Comparison of ENCODE assay signal across 16 cellular contexts in genomic region chr13:71460179-71460578, GRCh38.
DNase-seq lines count a peak whose midpoint lies in the region; ATAC-seq and TF ChIP-seq lines count a peak whose summit lies in the region.
"Had no signal": no experiment of that assay in that cellular context is flagged by ENCODE, and none has a peak within 500 bp of the region (broad histone marks: within the 10 kb centered on the region; RNA-seq: fewer than 3 reads in every experiment).

No MANE protein-coding gene starts in this region.

- H3K27ac ChIP-seq in mammary epithelial cell (ENCODE audit: insufficient read depth, low read depth, low read length) (no peak overlapping the region), breast epithelium (no peak overlapping the region)
- H3K27ac ChIP-seq: right atrium auricular region, upper lobe of right lung had no signal

- DNase-seq in mammary epithelial cell: peak; percentile 2
- no peak for DNase-seq in breast epithelium (ENCODE audit: low spot score in 2 of 2)
- DNase-seq in choroid plexus epithelial cell (ENCODE audit: low read depth): peak; percentile 26
- no peak for DNase-seq in stimulated activated CD4-positive, alpha-beta T cell treated with anti-CD3 and anti-CD28 coated beads, Interleukin-15, amount 100 ng/mL, for 24 hours
- no peak for DNase-seq in activated CD8-positive, alpha-beta memory T cell treated with anti-CD3 and anti-CD28 coated beads, Interleukin-2, amount 50 U/mL, for 4 hours
- no peak for DNase-seq in sciatic nerve (ENCODE audit: low spot score)
- DNase-seq in NCI-H446 (lab: John Stamatoyannopoulos, UW): no peak
- DNase-seq: effector CD8-positive, alpha-beta T cell; NCI-H1694 treated with DMSO at 0.1 percent for 48 hours; SHP77 treated with DMSO at 0.1 percent for 48 hours; stimulated activated naive CD8-positive, alpha-beta T cell treated with anti-CD3 and anti-CD28 coated beads, Interleukin-15, amount 100 ng/mL, for 72 hours; T-helper 17 cell; upper lobe of right lung had no signal

- H3K4me3 ChIP-seq in mammary epithelial cell (replicated peaks in 1 of 3; ENCODE audit: insufficient read depth in 1 of 3, low read depth in 2 of 3, low read length in 3 of 3) (no peak overlapping the region), breast epithelium (no peak overlapping the region), choroid plexus epithelial cell (ENCODE audit: low read depth, low read length) (no peak overlapping the region)
- H3K4me3 ChIP-seq: right atrium auricular region, upper lobe of right lung had no signal

- H3K9me3 ChIP-seq in mammary epithelial cell (replicated peaks; ENCODE audit: insufficient read depth, low read length) (no peaks in the 10 kb centered on the region), breast epithelium (no peaks in the 10 kb centered on the region)
- H3K9me3 ChIP-seq: right atrium auricular region, upper lobe of right lung had no signal

- CTCF ChIA-PET in mammary epithelial cell (lab: Charles Lee; ENCODE audit: low non-redundant PET): no interaction called here

- H3K4me2 ChIP-seq in mammary epithelial cell (ENCODE audit: insufficient read depth, low read depth, low read length): no peak overlapping the region

- BruUV-seq in mammary epithelial cell (replicated peaks; lab: Mats Ljungman, UMichigan): no TSS peak

- H3K4me1 ChIP-seq in mammary epithelial cell (ENCODE audit: insufficient read depth, low read length): no peaks in the 10 kb centered on the region
- H3K4me1 ChIP-seq in breast epithelium: no peaks in the 10 kb centered on the region
- H3K4me1 ChIP-seq: right atrium auricular region, upper lobe of right lung had no signal

- TF ChIP-seq CTCF in mammary epithelial cell (conservative IDR thresholded peaks at IDR 0.05 in 1 of 2, IDR thresholded peaks at IDR 0.05 in 1 of 2; ENCODE audit: extremely low read depth in 1 of 2, insufficient read depth in 1 of 2, low read depth in 1 of 2, low read length in 2 of 2) (no peak), breast epithelium (IDR thresholded peaks at IDR 0.05) (no peak), choroid plexus epithelial cell (conservative IDR thresholded peaks at IDR 0.05; ENCODE audit: low read depth, low read length) (no peak)

- no peaks in the 10 kb centered on the region for H3K79me2 ChIP-seq in mammary epithelial cell (ENCODE audit: insufficient read depth, low read length)

- dilution Hi-C loops in mammary epithelial cell (cut with HindIII; ENCODE audit: low sequenced_read_pairs): no loop called here

- TF ChIP-seq POLR2A in breast epithelium (IDR thresholded peaks at IDR 0.05): no peak

- intact Hi-C loops in mammary epithelial cell (cut with micrococcal nuclease): no loop called here
- intact Hi-C loops in breast epithelium (cut with DNase I; ENCODE audit: low total_unique reads): no loop called here
- intact Hi-C loops in sciatic nerve (cut with DNase I): no loop called here

- H3K27me3 ChIP-seq in mammary epithelial cell (ENCODE audit: insufficient read depth, low read length) (peaks cover 1% of the 10 kb centered on the region), breast epithelium (no peaks in the 10 kb centered on the region)
- H3K27me3 ChIP-seq: right atrium auricular region, upper lobe of right lung had no signal

- no peak overlapping the region for H2AFZ ChIP-seq in mammary epithelial cell (ENCODE audit: low read depth, low read length)

- H4K20me1 ChIP-seq in mammary epithelial cell (ENCODE audit: insufficient read depth, low read length): no peaks in the 10 kb centered on the region

- ATAC-seq in HG03457 (IDR thresholded peaks at IDR 0.05; ENCODE audit: unreplicated experiment): peak; percentile 57
- ATAC-seq in sciatic nerve: no peak
- ATAC-seq: activated T-helper 17 cell treated with anti-CD3 and anti-CD28 coated beads, Interleukin-2, amount 50 U/mL, for 72 hours; stimulated activated naive CD8-positive, alpha-beta T cell treated with anti-CD3 and anti-CD28 coated beads, Interleukin-15, amount 100 ng/mL, for 72 hours; T-helper 17 cell; upper lobe of right lung had no signal

- 26% methylated on average over 3 of the region's 3 CpGs for WGBS in mammary epithelial cell (ENCODE audit: low coverage, missing lambda C conversion rate)

- no peak overlapping the region for H3K9ac ChIP-seq in mammary epithelial cell (ENCODE audit: insufficient read depth, low read length)

- in situ Hi-C loops in mammary epithelial cell (cut with MboI; ENCODE audit: low sequenced_read_pairs in 2 of 2): no loop called here

- H3K36me3 ChIP-seq in mammary epithelial cell (ENCODE audit: insufficient read depth, low read length): no peaks in the 10 kb centered on the region
- H3K36me3 ChIP-seq in breast epithelium: no peaks in the 10 kb centered on the region
- H3K36me3 ChIP-seq: right atrium auricular region, upper lobe of right lung had no signal

Comparison
In these comparisons a context has a peak if more than half of its experiments do, and no peak if none do; other contexts are left out.
1. DNase-seq: peak in mammary epithelial cell (single experiment) and choroid plexus epithelial cell (single experiment); none in breast epithelium (0 of 2), stimulated activated CD4-positive, alpha-beta T cell treated with anti-CD3 and anti-CD28 coated beads, Interleukin-15, amount 100 ng/mL, for 24 hours (single experiment), activated CD8-positive, alpha-beta memory T cell treated with anti-CD3 and anti-CD28 coated beads, Interleukin-2, amount 50 U/mL, for 4 hours (single experiment), sciatic nerve (single experiment) and NCI-H446 (0 of 2).